Comparison of ENCODE assay signal across 20 cellular contexts in the genomic region with DNA sequence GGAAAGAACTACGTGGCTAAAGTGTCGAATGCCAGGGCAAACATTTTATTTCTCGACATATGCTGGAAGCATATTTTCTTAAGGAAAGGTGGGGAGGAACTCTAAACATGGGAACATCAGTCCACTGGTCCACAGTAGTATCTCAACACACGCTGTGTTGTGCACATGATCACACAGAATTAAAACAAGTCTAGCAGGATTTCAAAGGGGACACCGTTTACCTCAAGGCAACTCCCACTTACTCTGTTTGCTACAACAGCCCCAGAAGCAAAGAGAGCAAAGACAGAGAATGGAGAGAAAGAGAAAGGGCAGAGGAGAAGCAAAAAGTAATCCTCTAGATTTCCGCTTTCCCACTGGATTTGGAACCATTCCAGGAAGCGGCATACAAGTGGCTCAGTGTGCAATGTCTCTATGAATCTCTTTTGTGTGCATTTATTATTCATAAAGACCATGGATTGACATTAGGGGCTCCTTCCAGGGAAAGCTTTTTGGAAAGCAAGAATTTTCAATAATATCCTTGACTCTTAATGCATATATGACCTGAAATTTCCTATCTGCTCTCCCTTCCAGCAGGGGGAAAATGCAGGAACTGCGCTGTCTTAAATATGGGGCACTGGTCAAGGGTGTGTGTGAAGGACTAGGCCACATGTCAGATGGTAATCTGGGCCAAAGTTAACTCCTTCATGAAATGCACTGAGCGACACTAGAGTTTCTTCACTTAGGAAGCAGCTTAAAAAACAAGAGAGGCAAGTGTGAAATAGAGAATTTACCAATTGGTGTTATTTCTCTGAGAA. TPM values are rescaled to one million over a fixed set of nuclear protein-coding genes. Genes with fewer than 3 reads are reported as not detected.
DNase-seq lines count a peak whose midpoint lies in the region; ATAC-seq, FAIRE-seq and TF ChIP-seq lines count a peak whose summit lies in the region.
"Had no signal": no experiment of that assay in that cellular context is flagged by ENCODE, and none has a peak within 500 bp of the region (broad histone marks: within the 10 kb centered on the region; RNA-seq: fewer than 3 reads in every experiment).

No MANE protein-coding gene starts in this region.

- in situ Hi-C loops in K562 (cut with MboI), result no loop called here

- H3K79me2 ChIP-seq in K562 (ENCODE audit: control insufficient read depth, insufficient read depth, low read length), result no peaks in the 10 kb centered on the region

- no peaks in the 10 kb centered on the region for H3K36me3 Mint-ChIP-seq in activated naive CD4-positive, alpha-beta T cell treated with anti-CD3 and anti-CD28 coated beads for 36 hours (ENCODE audit: low read depth)
- H3K36me3 Mint-ChIP-seq: activated CD8-positive, alpha-beta memory T cell treated with anti-CD3 and anti-CD28 coated beads, Interleukin-2, amount 10 ng/mL, durations not matched to agents 7 days and 5 days; natural killer cell had no signal

- FAIRE-seq in A549 (lab: Jason Lieb, UNC), result no peak
- peak; percentile 35 for FAIRE-seq in K562 (lab: Jason Lieb, UNC)

- no peak overlapping the region for H3K27ac Mint-ChIP-seq in activated naive CD4-positive, alpha-beta T cell treated with anti-CD3 and anti-CD28 coated beads for 36 hours
- H3K27ac Mint-ChIP-seq: activated CD8-positive, alpha-beta memory T cell treated with anti-CD3 and anti-CD28 coated beads, Interleukin-2, amount 10 ng/mL, durations not matched to agents 7 days and 5 days; natural killer cell; T-helper 1 cell treated with Interleukin-12 subunit alpha and Interleukin-12 subunit beta and Interleukin-4 antibody, amounts not matched to agents 30 μg/mL and 1 μg/mL, for 36 hours had no signal

- no peaks in the 10 kb centered on the region for H3K9me3 ChIP-seq in A549
- no peaks in the 10 kb centered on the region for H3K9me3 ChIP-seq in K562 (replicated peaks; ENCODE audit: control insufficient read depth, insufficient read depth, low read depth, low read length)
- H3K9me3 ChIP-seq in mucosa of descending colon, result no peaks in the 10 kb centered on the region
- H3K9me3 ChIP-seq: HAP-1, right atrium auricular region had no signal

- no peaks in the 10 kb centered on the region for H3K27me3 ChIP-seq in K562 (ENCODE audit: control insufficient read depth in 2 of 2, insufficient read depth in 2 of 2, low read length in 2 of 2)
- H3K27me3 ChIP-seq: right atrium auricular region had no signal

- H3K27ac ChIP-seq in A549 (peak overlapping the region; percentile 90 to 96), K562 (ENCODE audit: extremely low read depth, low read depth, low read length) (no peak overlapping the region)
- H3K27ac ChIP-seq: right atrium auricular region had no signal

- H3K4me1 Mint-ChIP-seq in activated naive CD4-positive, alpha-beta T cell treated with anti-CD3 and anti-CD28 coated beads for 36 hours (ENCODE audit: low read depth), result no peaks in the 10 kb centered on the region
- H3K4me1 Mint-ChIP-seq: natural killer cell had no signal

- WGBS in A549 (ENCODE audit: missing lambda C conversion rate), result 72% methylated on average over 9 of the region's 9 CpGs
- 48% methylated on average over 9 of the region's 9 CpGs for WGBS in K562 (ENCODE audit: insufficient coverage, low coverage, missing lambda C conversion rate)

- TF ChIP-seq POLR2A in A549 (IDR thresholded peaks at IDR 0.05; ENCODE audit: low read length) (no peak), K562 (conservative IDR thresholded peaks at IDR 0.05) (no peak)

- H3K4me3 ChIP-seq in A549 (no peak overlapping the region), K562 (no peak overlapping the region), mucosa of descending colon (no peak overlapping the region)
- H3K4me3 ChIP-seq: HAP-1, right atrium auricular region had no signal

- H3K27me3 Mint-ChIP-seq in activated naive CD4-positive, alpha-beta T cell treated with anti-CD3 and anti-CD28 coated beads for 36 hours (ENCODE audit: low read depth), result no peaks in the 10 kb centered on the region

- ATAC-seq in A549 (no peak), K562 (peak; percentile 85), mucosa of descending colon (peak; percentile 11), HG03135 (IDR thresholded peaks at IDR 0.05; ENCODE audit: unreplicated experiment) (no peak)
- ATAC-seq: activated CD4-positive, CD25-positive, alpha-beta regulatory T cell treated with anti-CD3 and anti-CD28 coated beads, Interleukin-2, amount 50 U/mL, for 24 hours; activated CD8-positive, alpha-beta memory T cell treated with anti-CD3 and anti-CD28 coated beads, Interleukin-2, amount 10 ng/mL, durations not matched to agents 7 days and 5 days; natural killer cell had no signal

- intact Hi-C loops in K562 (cut with micrococcal nuclease), result no loop called here
- intact Hi-C loops in mucosa of descending colon (cut with DNase I, micrococcal nuclease), result no loop called here
- intact Hi-C loops in activated naive CD4-positive, alpha-beta T cell treated with anti-CD3 and anti-CD28 coated beads for 36 hours (cut with micrococcal nuclease), result no loop called here

- DNase-seq in A549 (ENCODE audit: low read depth in 1 of 2, low spot score in 1 of 2) (no peak), ELF-1 (ENCODE audit: low read depth, low spot score) (peak; percentile 47), K562 (ENCODE audit: extremely low read depth in 1 of 4, low spot score in 3 of 4) (peak in 2 of 4 experiments; percentile 20 to 60), mucosa of descending colon (no peak), AG08395 (ENCODE audit: low spot score) (no peak), NCI-H2107 treated with DMSO at 0.1 percent for 48 hours (lab: John Stamatoyannopoulos, UW; ENCODE audit: unreplicated experiment) (no peak)
- no peak for DNase-seq in activated naive CD4-positive, alpha-beta T cell treated with anti-CD3 and anti-CD28 coated beads for 36 hours
- DNase-seq: activated CD8-positive, alpha-beta memory T cell treated with anti-CD3 and anti-CD28 coated beads, Interleukin-2, amount 10 ng/mL, durations not matched to agents 7 days and 5 days; activated gamma-delta T cell; anterior cingulate cortex; COR-L47; mammary epithelial cell; natural killer cell; NCI-H1436 treated with DMSO at 0.1 percent for 48 hours; NK-92 treated with Interleukin-12 subunit alpha and Interleukin-12 subunit beta, amount 100 ng/mL, for 24 hours had no signal

- no TSS peak for BruUV-seq in K562 (replicated peaks; lab: Mats Ljungman, UMichigan)

- TF ChIP-seq EP300 in A549 (IDR thresholded peaks at IDR 0.05) (no peak), K562 (IDR thresholded peaks at IDR 0.05; ENCODE audit: low read length) (peak; percentile 9; the same call in 1 of the 2 replicates)

- POLR2A ChIA-PET in A549 (lab: Yijun Ruan, JAX), result no interaction called here
- POLR2A ChIA-PET in K562 (lab: Yijun Ruan, JAX), result no interaction called here

- CTCF ChIA-PET in A549 (lab: Yijun Ruan, JAX) (interaction anchor here (0.6 to 7.3 kb wide), 2 partner anchors 23 to 87 kb away, joined by 3 to 37 read pairs; no protein-coding TSS in a partner anchor), K562 (lab: Yijun Ruan, JAX; ENCODE audit: low intra/inter-chr PET ratio) (no interaction called here)
- CTCF ChIA-PET in activated naive CD4-positive, alpha-beta T cell treated with anti-CD3 and anti-CD28 coated beads for 36 hours (lab: Charles Lee), result no interaction called here

- no peak for TF ChIP-seq RAD21 in A549 (conservative IDR thresholded peaks at IDR 0.05 in 1 of 2, IDR thresholded peaks at IDR 0.05 in 1 of 2)
- peak in 1 of 2 experiments; percentile 36; a peak in 1 of 4 replicates for TF ChIP-seq RAD21 in K562 (CRISPR knock-in tag; conservative IDR thresholded peaks at IDR 0.05 in 1 of 2, IDR thresholded peaks at IDR 0.05 in 1 of 2)

- H3K9me3 Mint-ChIP-seq in activated naive CD4-positive, alpha-beta T cell treated with anti-CD3 and anti-CD28 coated beads for 36 hours, result no peaks in the 10 kb centered on the region
- H3K9me3 Mint-ChIP-seq: natural killer cell; T-helper 1 cell treated with Interleukin-12 subunit alpha and Interleukin-12 subunit beta and Interleukin-4 antibody, amounts not matched to agents 30 μg/mL and 1 μg/mL, for 36 hours had no signal

- H3K36me3 ChIP-seq in K562 (ENCODE audit: control insufficient read depth, insufficient read depth, low read length) (no peaks in the 10 kb centered on the region), mucosa of descending colon (ENCODE audit: low read depth) (no peaks in the 10 kb centered on the region)
- H3K36me3 ChIP-seq: HAP-1, right atrium auricular region had no signal

- peak overlapping the region; percentile 2 to 8; a peak in 2 of 4 replicates for H3K9ac ChIP-seq in K562 (ENCODE audit: insufficient read depth in 1 of 2, low read depth in 2 of 2, low read length in 2 of 2)

- no peaks in the 10 kb centered on the region for H4K20me1 ChIP-seq in K562 (replicated peaks; ENCODE audit: control insufficient read depth, insufficient read depth, low read length)

- no peaks in the 10 kb centered on the region for H3K9me1 ChIP-seq in K562 (ENCODE audit: control insufficient read depth, insufficient read depth, low read length)

- H3K4me2 ChIP-seq in A549, result peak overlapping the region; percentile 90
- peak overlapping the region; percentile 8; the same call in 1 of the 2 replicates for H3K4me2 ChIP-seq in K562 (ENCODE audit: insufficient read depth, low read length)

- H2AFZ ChIP-seq in K562 (ENCODE audit: low read depth, low read length), result peak overlapping the region; percentile 27; the same call in 1 of the 2 replicates

- H3K4me1 ChIP-seq in A549, result peaks cover 93% of the 10 kb centered on the region
- H3K4me1 ChIP-seq in K562 (replicated peaks in 1 of 2; ENCODE audit: control insufficient read depth in 2 of 2, insufficient read depth in 2 of 2, low read length in 2 of 2), result peaks cover 8 to 33% of the 10 kb centered on the region in 2 experiments; a peak in 3 of 5 replicates
- H3K4me1 ChIP-seq in mucosa of descending colon (ENCODE audit: low read depth), result peaks cover 76% of the 10 kb centered on the region

- H3K4me3 Mint-ChIP-seq in activated naive CD4-positive, alpha-beta T cell treated with anti-CD3 and anti-CD28 coated beads for 36 hours, result no peak overlapping the region
- H3K4me3 Mint-ChIP-seq: activated CD8-positive, alpha-beta memory T cell treated with anti-CD3 and anti-CD28 coated beads, Interleukin-2, amount 10 ng/mL, durations not matched to agents 7 days and 5 days; natural killer cell; T-helper 1 cell treated with Interleukin-12 subunit alpha and Interleukin-12 subunit beta and Interleukin-4 antibody, amounts not matched to agents 30 μg/mL and 1 μg/mL, for 36 hours had no signal

- TF ChIP-seq CTCF in A549 (IDR thresholded peaks at IDR 0.05) (no peak), K562 (IDR thresholded peaks at IDR 0.05 in 2 of 3, conservative IDR thresholded peaks at IDR 0.05 in 1 of 3; ENCODE audit: insufficient read depth in 2 of 3, low read depth in 1 of 3, low read length in 3 of 3) (peak in 2 of 3 experiments; percentile 17 to 27; a peak in 2 of 6 replicates), mucosa of descending colon (IDR thresholded peaks at IDR 0.05) (no peak)

RNA-seq across cellular contexts. Expression of a gene that starts 34.8 kb away (rescaled TPM):
- polyA plus RNA-seq in A549 (2011; rRNA removed) (33.1 and 35.9 TPM in 2 replicates), A549 (2017; fragmentation: RNase III; extraction: RNeasy Plus Mini Kit Qiagen cat#74134 plus additional on column Dnase treatment) (31.4 to 32.0 TPM (median 31.6 TPM) in 3 replicates), K562 (2011; rRNA removed) (8.1 and 11.9 TPM in 2 replicates), K562 (2014; fragmentation: Illumina TruSeq; extraction: Trizol) (30.9 and 42.0 TPM in 2 replicates), K562 (2014; fragmentation: Nextera tagmentation; extraction: Ambion mirVana) (1 to 10 TPM; 6.2 to 6.6 TPM), K562 (2014; rRNA removed) (15.6 and 19.0 TPM in 2 replicates)
- polyA plus RNA-seq in A549 (2012; cell fraction: cytosol; rRNA removed), result 20.9 and 23.7 TPM in 2 replicates
- polyA plus RNA-seq in A549 (2012; cell fraction: nucleus; rRNA removed), result 12.1 and 13.2 TPM in 2 replicates
- polyA minus RNA-seq in A549 (2011; rRNA and poly(A)+ RNA removed), result 6.8 and 7.7 TPM in 2 replicates
- 2.5 and 6.3 TPM in 2 replicates for total RNA-seq in K562 (2011; cell fraction: chromatin; rRNA removed; ENCODE audit: low replicate concordance)
- 2.5 and 2.7 TPM in 2 replicates for total RNA-seq in K562 (2011; cell fraction: nucleolus; rRNA removed)
- 3.3 and 7.7 TPM in 2 replicates for total RNA-seq in K562 (2011; cell fraction: nucleoplasm; rRNA removed)
- total RNA-seq in K562 (2014; rRNA removed) (13.8 and 16.5 TPM in 2 replicates), K562 (2014; rRNA removed; fragmentation: Illumina TruSeq; extraction: Trizol) (22.4 and 24.7 TPM in 2 replicates), K562 (2015; rRNA removed; fragmentation: Illumina TruSeq; extraction: Trizol) (32.6 and 34.7 TPM in 2 replicates), K562 (2021) (14.8 and 15.7 TPM in 2 replicates), mucosa of descending colon (10 to 100 TPM in 2 of 3 donors, 1 to 10 TPM in 1; 7.2 to 11.2 (median 10.1) TPM)
- polyA plus RNA-seq in K562 (2011; cell fraction: cytosol; rRNA removed), result 5.8 and 7.1 TPM in 2 replicates
- polyA plus RNA-seq in K562 (2011; cell fraction: nucleus; rRNA removed), result 5.1 and 5.8 TPM in 2 replicates
- polyA plus RNA-seq in K562 (2012), result 16.1 and 24.0 TPM in 2 replicates
- 5.4 and 7.6 TPM in 2 replicates for polyA minus RNA-seq in K562 (2011; rRNA and poly(A)+ RNA removed)
- polyA minus RNA-seq in K562 (2011; cell fraction: cytosol; rRNA and poly(A)+ RNA removed), result 3.1 and 4.3 TPM in 2 replicates
- polyA minus RNA-seq in K562 (2011; cell fraction: nucleus; rRNA and poly(A)+ RNA removed), result 4.7 and 5.2 TPM in 2 replicates
- 10 to 100 TPM; 28.2 to 29.9 TPM for total RNA-seq in activated naive CD4-positive, alpha-beta T cell treated with anti-CD3 and anti-CD28 coated beads for 36 hours

Comparison
In these comparisons a context has a peak if more than half of its experiments do, and no peak if none do; other contexts are left out.
1. ATAC-seq: peak in K562 (single experiment) and mucosa of descending colon (single experiment); none in A549 (0 of 2) and HG03135 (single experiment).
2. CTCF ChIP-seq: peak in K562 (2 of 3); none in A549 (single experiment) and mucosa of descending colon (single experiment).